1 cellular context compared by ENCODE assay signal in genomic region chr2:85429213-85429923, GRCh38.
TF ChIP-seq lines count a peak whose summit lies in the region.

No MANE protein-coding gene starts in this region.

TF ChIP-seq in HCT116, 20 proteins besides CTCF, POLR2A, EP300 and RAD21 (continued from another document):
- no peak for TF ChIP-seq ZBTB33 (IDR thresholded peaks at IDR 0.05; ENCODE audit: extremely low read depth, insufficient replicate concordance, low read length)
